13 cellular contexts compared by ENCODE assay signal in genomic region chr12:120041386-120042231, GRCh38. TPM values are rescaled to one million over a fixed set of nuclear protein-coding genes. Genes with fewer than 3 reads are reported as not detected.
DNase-seq lines count a peak whose midpoint lies in the region; ATAC-seq and TF ChIP-seq lines count a peak whose summit lies in the region.
"Had no signal": no experiment of that assay in that cellular context is flagged by ENCODE, and none has a peak within 500 bp of the region (broad histone marks: within the 10 kb centered on the region; RNA-seq: fewer than 3 reads in every experiment).

No MANE protein-coding gene starts in this region.

- no peak overlapping the region for H4K8ac ChIP-seq in IMR-90 (ENCODE audit: low read depth in 2 of 2, low read length in 2 of 2)
- H4K8ac ChIP-seq in trophoblast cell (ENCODE audit: low read depth, low read length), result peak overlapping the region; percentile 54

- no peak overlapping the region for H3K14ac ChIP-seq in IMR-90 (replicated peaks; ENCODE audit: low read depth, low read length)
- H3K14ac ChIP-seq in trophoblast cell (ENCODE audit: low read length), result no peak overlapping the region

- CTCF ChIA-PET in IMR-90 (lab: Yijun Ruan, JAX), result no interaction called here

- H3K27ac ChIP-seq in IMR-90 (ENCODE audit: insufficient read depth, low read length), result no peak overlapping the region
- H3K27ac ChIP-seq in effector memory CD4-positive, alpha-beta T cell (ENCODE audit: insufficient read depth, low read length, poor library complexity, severe bottlenecking), result peak overlapping the region; percentile 26
- H3K27ac ChIP-seq in trophoblast cell (ENCODE audit: low read depth, low read length), result no peak overlapping the region
- H3K27ac ChIP-seq: gastrocnemius medialis had no signal

- no peak overlapping the region for H4K91ac ChIP-seq in IMR-90 (ENCODE audit: insufficient read depth, low read depth, low read length)
- H4K91ac ChIP-seq in trophoblast cell (ENCODE audit: low read depth, low read length), result no peak overlapping the region

- intact Hi-C loops in IMR-90 (cut with micrococcal nuclease), result no loop called here
- intact Hi-C loops in natural killer cell (cut with micrococcal nuclease), result no loop called here

- H3K9me3 Mint-ChIP-seq in natural killer cell, result no peaks in the 10 kb centered on the region
- H3K9me3 Mint-ChIP-seq: IgD-negative memory B cell had no signal

- H2AFZ ChIP-seq in IMR-90 (replicated peaks; ENCODE audit: low read length, poor library complexity) (peak overlapping the region; percentile 11), trophoblast cell (ENCODE audit: insufficient read depth, low read length, poor library complexity) (no peak overlapping the region)

- no peak overlapping the region for H3K23ac ChIP-seq in IMR-90 (ENCODE audit: low read depth, low read length)
- H3K23ac ChIP-seq in trophoblast cell (ENCODE audit: low read length), result no peak overlapping the region

- H2BK15ac ChIP-seq in IMR-90 (ENCODE audit: low read depth, low read length), result no peak overlapping the region

- no peaks in the 10 kb centered on the region for H3K36me3 ChIP-seq in IMR-90 (ENCODE audit: control insufficient read depth, insufficient read depth, low read length)
- H3K36me3 ChIP-seq in effector memory CD4-positive, alpha-beta T cell (ENCODE audit: control insufficient read depth, insufficient read depth, low read length), result peaks cover 3% of the 10 kb centered on the region
- no peaks in the 10 kb centered on the region for H3K36me3 ChIP-seq in trophoblast cell (ENCODE audit: control insufficient read depth in 1 of 2, insufficient read depth in 2 of 2, low read length in 2 of 2)
- H3K36me3 ChIP-seq: gastrocnemius medialis had no signal

- DNase-seq in IMR-90 (no peak), trophoblast cell (peak; percentile 30 to 79), UCSD-AML1 (lab: John Stamatoyannopoulos, UW; ENCODE audit: unreplicated experiment) (no peak), natural killer cell (no peak), Ammon's horn (ENCODE audit: low spot score) (no peak), foreskin fibroblast (no peak)
- DNase-seq in activated CD4-positive, alpha-beta T cell treated with anti-CD3 and anti-CD28 coated beads for 4 hours, result peak; percentile 33 to 40
- DNase-seq in effector memory CD4-positive, alpha-beta T cell, result peak in 1 of 3 donors; percentile 29
- DNase-seq: gastrocnemius medialis, NCI-H2171 treated with DMSO at 0.1 percent for 48 hours, RPMI8226 had no signal

- H3K4me1 Mint-ChIP-seq in natural killer cell, result no peaks in the 10 kb centered on the region

- no peak overlapping the region for H3K4me3 Mint-ChIP-seq in natural killer cell
- H3K4me3 Mint-ChIP-seq: IgD-negative memory B cell had no signal

- no peak for ATAC-seq in IMR-90 (ENCODE audit: low read depth)
- no peak for ATAC-seq in natural killer cell
- ATAC-seq: gastrocnemius medialis had no signal

- H3K9me1 ChIP-seq in IMR-90 (ENCODE audit: insufficient read depth, low read length), result no peaks in the 10 kb centered on the region

- no peaks in the 10 kb centered on the region for H3K79me2 ChIP-seq in trophoblast cell (ENCODE audit: control insufficient read depth, insufficient read depth, low read length, poor library complexity)

- no peak overlapping the region for H4K5ac ChIP-seq in IMR-90 (ENCODE audit: low read depth, low read length)

- TF ChIP-seq POLR2A in IMR-90 (IDR thresholded peaks at IDR 0.05; ENCODE audit: low read depth, low read length), result no peak

- H3K4me3 ChIP-seq in IMR-90 (ENCODE audit: insufficient read depth, low read depth, low read length) (no peak overlapping the region), trophoblast cell (ENCODE audit: low read depth, low read length) (no peak overlapping the region), foreskin fibroblast (ENCODE audit: low read depth in 1 of 2, low read length in 2 of 2) (no peak overlapping the region)
- H3K4me3 ChIP-seq in effector memory CD4-positive, alpha-beta T cell (ENCODE audit: insufficient read depth, low read depth, low read length, poor library complexity, severe bottlenecking), result no peak overlapping the region
- H3K4me3 ChIP-seq: gastrocnemius medialis, lung had no signal

- BruUV-seq in IMR-90 (replicated peaks; lab: Mats Ljungman, UMichigan), result no TSS peak

- H3K9ac ChIP-seq in IMR-90 (ENCODE audit: low read depth, low read length) (no peak overlapping the region), trophoblast cell (ENCODE audit: low read length) (no peak overlapping the region)

- H3K27me3 Mint-ChIP-seq in natural killer cell (ENCODE audit: low read depth in 2 of 2), result no peaks in the 10 kb centered on the region
- H3K27me3 Mint-ChIP-seq: IgD-negative memory B cell had no signal

- in situ Hi-C loops in IMR-90 (cut with MboI; ENCODE audit: low sequenced_read_pairs), result no loop called here

- H2BK12ac ChIP-seq in trophoblast cell (ENCODE audit: low read length), result no peak overlapping the region

- no peak for TF ChIP-seq CTCF in IMR-90 (conservative IDR thresholded peaks at IDR 0.05; ENCODE audit: low read depth, low read length)
- no peak for TF ChIP-seq CTCF in natural killer cell (IDR thresholded peaks at IDR 0.05)
- no peak for TF ChIP-seq CTCF in foreskin fibroblast (IDR thresholded peaks at IDR 0.05; ENCODE audit: low read depth, low read length)

- H3K27ac Mint-ChIP-seq in natural killer cell, result no peak overlapping the region
- H3K27ac Mint-ChIP-seq: IgD-negative memory B cell had no signal

- no peaks in the 10 kb centered on the region for H4K20me1 ChIP-seq in IMR-90 (ENCODE audit: insufficient read depth, low read length)

- H3K18ac ChIP-seq in IMR-90 (ENCODE audit: low read depth, low read length), result no peak overlapping the region
- H3K18ac ChIP-seq in trophoblast cell (ENCODE audit: low read length), result no peak overlapping the region

- dilution Hi-C loops in IMR-90 (cut with HindIII; ENCODE audit: low sequenced_read_pairs, unreplicated experiment), result no loop called here

- no peaks in the 10 kb centered on the region for H3K9me3 ChIP-seq in IMR-90 (ENCODE audit: control insufficient read depth, insufficient read depth, low read length)
- H3K9me3 ChIP-seq in effector memory CD4-positive, alpha-beta T cell (ENCODE audit: control insufficient read depth, low read length), result no peaks in the 10 kb centered on the region
- H3K9me3 ChIP-seq in trophoblast cell (ENCODE audit: insufficient read depth, low read depth, low read length), result no peaks in the 10 kb centered on the region
- H3K9me3 ChIP-seq: gastrocnemius medialis had no signal

- H3K27me3 ChIP-seq in IMR-90 (ENCODE audit: control insufficient read depth, insufficient read depth, low read length), result peaks cover 6% of the 10 kb centered on the region
- no peaks in the 10 kb centered on the region for H3K27me3 ChIP-seq in effector memory CD4-positive, alpha-beta T cell (replicated peaks; ENCODE audit: control insufficient read depth, insufficient read depth, low read length, poor library complexity, severe bottlenecking)
- H3K27me3 ChIP-seq in trophoblast cell (ENCODE audit: insufficient read depth, low read length), result no peaks in the 10 kb centered on the region

- H3K79me1 ChIP-seq in IMR-90 (ENCODE audit: low read depth in 1 of 2, low read length in 2 of 2), result no peaks in the 10 kb centered on the region
- no peaks in the 10 kb centered on the region for H3K79me1 ChIP-seq in trophoblast cell (ENCODE audit: low read length)

- H3K56ac ChIP-seq in IMR-90 (ENCODE audit: extremely low read depth, insufficient read depth, low read length), result no peak overlapping the region

- POLR2A ChIA-PET in IMR-90 (lab: Charles Lee; ENCODE audit: unreplicated experiment), result no interaction called here

- H3K4me1 ChIP-seq in IMR-90 (ENCODE audit: control insufficient read depth, insufficient read depth, low read length) (no peaks in the 10 kb centered on the region), trophoblast cell (ENCODE audit: control insufficient read depth in 1 of 2, insufficient read depth in 2 of 2, low read length in 2 of 2) (peaks cover 8 to 10% of the 10 kb centered on the region in 2 experiments)
- no peaks in the 10 kb centered on the region for H3K4me1 ChIP-seq in effector memory CD4-positive, alpha-beta T cell (ENCODE audit: control insufficient read depth, insufficient read depth, low read length, poor library complexity, severe bottlenecking)
- H3K4me1 ChIP-seq: gastrocnemius medialis had no signal

- WGBS in IMR-90 (ENCODE audit: extremely low coverage in 2 of 2, insufficient read length in 1 of 2), 2 experiments, result 5% methylated on average over 2 of the region's 11 CpGs; no CpG with 5 or more reads in 1 of the 2 experiments
- WGBS in trophoblast cell (ENCODE audit: extremely low coverage, insufficient coverage, insufficient read length), result no CpG with 5 or more reads among the region's 11 CpGs

- H2AK9ac ChIP-seq in IMR-90 (replicated peaks; ENCODE audit: low read depth, low read length, poor library complexity), result no peak overlapping the region

- no peaks in the 10 kb centered on the region for H3K36me3 Mint-ChIP-seq in natural killer cell

- H4K12ac ChIP-seq in trophoblast cell (ENCODE audit: low read depth, low read length), result no peak overlapping the region

- no peak for TF ChIP-seq RAD21 in IMR-90 (IDR thresholded peaks at IDR 0.05; ENCODE audit: low read length)

- H3K4me2 ChIP-seq in IMR-90 (ENCODE audit: low read depth, low read length) (no peak overlapping the region), trophoblast cell (ENCODE audit: low read length) (no peak overlapping the region)

- H2BK20ac ChIP-seq in IMR-90 (ENCODE audit: low read depth, low read length), result no peak overlapping the region

- H2AK5ac ChIP-seq in IMR-90 (ENCODE audit: low read depth, low read length) (no peak overlapping the region), trophoblast cell (ENCODE audit: low read length) (no peak overlapping the region)

- no peak overlapping the region for H3K4ac ChIP-seq in IMR-90 (ENCODE audit: low read depth, low read length)
- H3K4ac ChIP-seq in trophoblast cell (ENCODE audit: low read depth, low read length), result no peak overlapping the region

- H2BK5ac ChIP-seq in IMR-90 (ENCODE audit: low read depth, low read length, poor library complexity, severe bottlenecking) (no peak overlapping the region), trophoblast cell (ENCODE audit: low read depth, low read length, poor library complexity) (peak overlapping the region; percentile 34)

- no peak overlapping the region for H2BK120ac ChIP-seq in IMR-90 (ENCODE audit: low read depth, low read length)
- no peak overlapping the region for H2BK120ac ChIP-seq in trophoblast cell (ENCODE audit: insufficient read depth, low read length, poor library complexity)

TF ChIP-seq in IMR-90, 13 proteins besides CTCF, POLR2A, EP300 and RAD21 (continues in another document):
- no peak for TF ChIP-seq RFX5 (IDR thresholded peaks at IDR 0.05; ENCODE audit: low read depth, low read length)

RNA-seq across cellular contexts. Expression of gene BICDL1, which starts 52.6 kb away (rescaled TPM):
- total RNA-seq in IMR-90 (2012; rRNA removed) (not detected in 2 replicates), natural killer cell (10 to 100 TPM; 29.3 to 37.1 (median 34.3) TPM)
- polyA plus RNA-seq in IMR-90 (2012; rRNA removed), result not detected in 2 replicates
- polyA plus RNA-seq in IMR-90 (2012; cell fraction: cytosol; rRNA removed), result not detected in 2 replicates
- 0.08 and 0.36 TPM in 2 replicates for polyA plus RNA-seq in IMR-90 (2012; cell fraction: nucleus; rRNA removed; ENCODE audit: low replicate concordance)
- polyA plus RNA-seq in trophoblast cell (2013), result 3.3 and 4.4 TPM in 2 replicates

Comparison
In these comparisons a context has a peak if more than half of its experiments do, and no peak if none do; other contexts are left out.
1. DNase-seq: peak in activated CD4-positive, alpha-beta T cell treated with anti-CD3 and anti-CD28 coated beads for 4 hours (2 of 2) and trophoblast cell (2 of 2); none in IMR-90 (single experiment), UCSD-AML1 (single experiment), natural killer cell (single experiment), Ammon's horn (single experiment) and foreskin fibroblast (0 of 2).
2. RNA of gene BICDL1, which starts 52.6 kb away (total RNA-seq): 29.3 to 37.1 TPM in natural killer cell; not detected in IMR-90; every median in the first group is over 10 times any median in the second.